In genomic region chr2:55707751-55708150, GRCh38 we compare ENCODE assay signal across 1 cellular context.
TF ChIP-seq lines count a peak whose summit lies in the region.

No MANE protein-coding gene starts in this region.

TF ChIP-seq in H1, 55 proteins besides CTCF, POLR2A, EP300 and RAD21:
- no peak for TF ChIP-seq TEAD4 (IDR thresholded peaks at IDR 0.05; ENCODE audit: low read depth, low read length)
- TF ChIP-seq TBP (IDR thresholded peaks at IDR 0.05; ENCODE audit: low read depth, low read length) = no peak
- no peak for TF ChIP-seq SUZ12 (IDR thresholded peaks at IDR 0.05; ENCODE audit: low read length)
- TF ChIP-seq SRF (IDR thresholded peaks at IDR 0.05; ENCODE audit: low read depth, low read length) = no peak
- TF ChIP-seq, protein P1, sequence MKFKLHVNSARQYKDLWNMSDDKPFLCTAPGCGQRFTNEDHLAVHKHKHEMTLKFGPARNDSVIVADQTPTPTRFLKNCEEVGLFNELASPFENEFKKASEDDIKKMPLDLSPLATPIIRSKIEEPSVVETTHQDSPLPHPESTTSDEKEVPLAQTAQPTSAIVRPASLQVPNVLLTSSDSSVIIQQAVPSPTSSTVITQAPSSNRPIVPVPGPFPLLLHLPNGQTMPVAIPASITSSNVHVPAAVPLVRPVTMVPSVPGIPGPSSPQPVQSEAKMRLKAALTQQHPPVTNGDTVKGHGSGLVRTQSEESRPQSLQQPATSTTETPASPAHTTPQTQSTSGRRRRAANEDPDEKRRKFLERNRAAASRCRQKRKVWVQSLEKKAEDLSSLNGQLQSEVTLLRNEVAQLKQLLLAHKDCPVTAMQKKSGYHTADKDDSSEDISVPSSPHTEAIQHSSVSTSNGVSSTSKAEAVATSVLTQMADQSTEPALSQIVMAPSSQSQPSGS (IDR thresholded peaks at IDR 0.05; ENCODE audit: low read length) = no peak
- no peak for TF ChIP-seq SP4 (IDR thresholded peaks at IDR 0.05; ENCODE audit: low read length)
- no peak for TF ChIP-seq JUND (IDR thresholded peaks at IDR 0.05; ENCODE audit: low read length)
- no peak for TF ChIP-seq MAX (IDR thresholded peaks at IDR 0.05)
- no peak for TF ChIP-seq CBX8 (IDR thresholded peaks at IDR 0.05; ENCODE audit: borderline replicate concordance, low read depth, low read length)
- no peak for TF ChIP-seq SIN3A (conservative IDR thresholded peaks at IDR 0.05 in 1 of 2, IDR thresholded peaks at IDR 0.05 in 1 of 2; ENCODE audit: low read depth in 1 of 2, low read length in 2 of 2)
- TF ChIP-seq SP1 (IDR thresholded peaks at IDR 0.05; ENCODE audit: low read depth, low read length) = no peak
- no peak for TF ChIP-seq POU5F1 (IDR thresholded peaks at IDR 0.05; ENCODE audit: low read depth, low read length)
- TF ChIP-seq ZNF274 (IDR thresholded peaks at IDR 0.05; ENCODE audit: borderline replicate concordance, extremely low read depth, low read length) = no peak
- no peak for TF ChIP-seq HDAC2 (IDR thresholded peaks at IDR 0.05; ENCODE audit: borderline replicate concordance in 1 of 2, low read depth in 2 of 2, low read length in 2 of 2)
TF ChIP-seq in H1: peak in this region for 0.
